1 cellular context compared by ENCODE assay signal in the genomic region with DNA sequence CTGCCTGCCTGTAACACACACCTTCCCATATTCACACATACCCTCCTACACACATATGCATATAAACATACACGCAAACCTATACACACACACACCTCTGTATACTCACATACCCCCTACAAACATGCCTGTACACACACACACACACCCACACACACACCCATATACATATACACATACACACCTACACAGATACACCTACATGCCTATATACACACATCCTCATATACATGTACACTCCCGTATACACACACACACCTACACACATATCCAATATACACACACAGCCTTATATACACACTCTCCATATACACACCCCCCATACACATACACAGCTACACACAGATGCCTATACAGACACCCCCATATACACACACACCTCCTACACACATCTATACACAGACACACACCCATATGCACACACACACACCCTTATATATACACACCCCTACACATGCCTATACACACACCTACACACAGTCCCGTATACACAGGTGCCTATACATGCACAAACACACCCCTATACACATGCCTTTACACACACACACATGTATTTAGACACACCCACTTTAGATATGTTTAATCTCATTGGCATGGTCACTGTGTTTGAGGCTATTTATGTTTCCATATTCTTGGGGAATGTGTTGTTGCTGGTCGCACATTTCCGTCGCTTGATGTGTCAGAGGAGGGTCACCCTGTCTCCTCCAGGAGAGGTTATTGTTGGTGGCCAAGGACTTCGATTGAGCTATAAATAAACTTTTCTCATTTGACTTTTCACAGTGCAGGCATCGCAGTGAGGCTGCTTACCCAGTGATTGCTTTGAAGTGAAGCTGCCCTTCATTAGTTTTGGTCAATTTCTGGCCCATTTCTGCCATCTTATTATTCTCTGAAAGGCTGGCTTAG.
TF ChIP-seq lines count a peak whose summit lies in the region.

No MANE protein-coding gene starts in this region.

TF ChIP-seq in IMR-90, 13 proteins besides CTCF, POLR2A, EP300 and RAD21 (continued from another document):
- no peak for TF ChIP-seq MAFK (IDR thresholded peaks at IDR 0.05; ENCODE audit: low read depth, low read length)
- TF ChIP-seq RCOR1 (IDR thresholded peaks at IDR 0.05; ENCODE audit: insufficient replicate concordance, low read length) = no peak
- TF ChIP-seq, protein P1, sequence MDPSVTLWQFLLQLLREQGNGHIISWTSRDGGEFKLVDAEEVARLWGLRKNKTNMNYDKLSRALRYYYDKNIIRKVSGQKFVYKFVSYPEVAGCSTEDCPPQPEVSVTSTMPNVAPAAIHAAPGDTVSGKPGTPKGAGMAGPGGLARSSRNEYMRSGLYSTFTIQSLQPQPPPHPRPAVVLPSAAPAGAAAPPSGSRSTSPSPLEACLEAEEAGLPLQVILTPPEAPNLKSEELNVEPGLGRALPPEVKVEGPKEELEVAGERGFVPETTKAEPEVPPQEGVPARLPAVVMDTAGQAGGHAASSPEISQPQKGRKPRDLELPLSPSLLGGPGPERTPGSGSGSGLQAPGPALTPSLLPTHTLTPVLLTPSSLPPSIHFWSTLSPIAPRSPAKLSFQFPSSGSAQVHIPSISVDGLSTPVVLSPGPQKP (IDR thresholded peaks at IDR 0.05; ENCODE audit: borderline replicate concordance, low read depth, low read length) = no peak
- TF ChIP-seq SMC3 (IDR thresholded peaks at IDR 0.05; ENCODE audit: low read depth, low read length) = no peak
